In genomic region chr9:106312913-106313312, GRCh38 we compare ENCODE assay signal across 13 cellular contexts.
DNase-seq lines count a peak whose midpoint lies in the region; TF ChIP-seq lines count a peak whose summit lies in the region.
"Had no signal": no experiment of that assay in that cellular context is flagged by ENCODE, and none has a peak within 500 bp of the region (broad histone marks: within the 10 kb centered on the region; RNA-seq: fewer than 3 reads in every experiment).

No MANE protein-coding gene starts in this region.

- DNase-seq in CMK (ENCODE audit: low read depth) (peak; percentile 15), HT1080 (ENCODE audit: low read depth) (peak; percentile 8), MM.1S (peak; percentile 25), immature natural killer cell (peak; percentile 43 to 56 (median 45)), adrenal gland (no peak), activated T-cell treated with anti-CD3 and anti-CD28 coated beads for 4 hours (no peak), H4 (ENCODE audit: low spot score) (no peak)
- DNase-seq: 8988T; AML-193; Calu3; CD4-positive, CD25-positive, alpha-beta regulatory T cell; DMS 273 treated with DMSO at 0.1 percent for 48 hours had no signal

- H3K79me2 ChIP-seq in MM.1S (ENCODE audit: low read length): no peaks in the 10 kb centered on the region

- no peaks in the 10 kb centered on the region for H3K27me3 ChIP-seq in MM.1S (replicated peaks; ENCODE audit: insufficient read depth, low read length)
- no peaks in the 10 kb centered on the region for H3K27me3 ChIP-seq in adrenal gland
- H3K27me3 ChIP-seq: BLaER1 treated with 17β-estradiol and CSF1 and Interleukin-3, amounts not matched to agents 10 nM and 100 nM had no signal

- H3K4me3 ChIP-seq in MM.1S (ENCODE audit: low read length): no peak overlapping the region
- H3K4me3 ChIP-seq in adrenal gland: no peak overlapping the region
- H3K4me3 ChIP-seq: BLaER1 treated with 17β-estradiol and CSF1 and Interleukin-3, amounts not matched to agents 10 nM and 100 nM had no signal

- H3K27ac ChIP-seq in MM.1S (ENCODE audit: low read length) (no peak overlapping the region), adrenal gland (no peak overlapping the region)
- H3K27ac ChIP-seq: BLaER1 treated with 17β-estradiol and CSF1 and Interleukin-3, amounts not matched to agents 10 nM and 100 nM had no signal

- no peaks in the 10 kb centered on the region for H3K27me3 Mint-ChIP-seq in immature natural killer cell (ENCODE audit: low read depth in 3 of 3)
- H3K27me3 Mint-ChIP-seq: CD4-positive, CD25-positive, alpha-beta regulatory T cell had no signal

- WGBS in adrenal gland, 4 donors: 80 to 95% (median 87%) methylated on average over 1 of the region's 1 CpG

- no peaks in the 10 kb centered on the region for H3K36me3 ChIP-seq in MM.1S (replicated peaks; ENCODE audit: insufficient read depth, low read length)
- no peaks in the 10 kb centered on the region for H3K36me3 ChIP-seq in adrenal gland (replicated peaks in 1 of 2)
- H3K36me3 ChIP-seq: BLaER1 treated with 17β-estradiol and CSF1 and Interleukin-3, amounts not matched to agents 10 nM and 100 nM had no signal

- no peaks in the 10 kb centered on the region for H3K9me3 ChIP-seq in MM.1S (replicated peaks; ENCODE audit: insufficient read depth, low read length)
- H3K9me3 ChIP-seq in adrenal gland (replicated peaks in 1 of 3): no peaks in the 10 kb centered on the region

- no peak for TF ChIP-seq POLR2A in adrenal gland (IDR thresholded peaks at IDR 0.05)

- H3K4me3 Mint-ChIP-seq in immature natural killer cell: peak overlapping the region; percentile 77 to 86 (median 82)
- H3K4me3 Mint-ChIP-seq: CD4-positive, CD25-positive, alpha-beta regulatory T cell had no signal

- H3K4me2 ChIP-seq in MM.1S (ENCODE audit: low read depth, low read length): no peak overlapping the region
- H3K4me2 ChIP-seq: BLaER1 treated with 17β-estradiol and CSF1 and Interleukin-3, amounts not matched to agents 10 nM and 100 nM had no signal

- no peak for TF ChIP-seq CTCF in MM.1S (IDR thresholded peaks at IDR 0.05; ENCODE audit: low read length)
- TF ChIP-seq CTCF in adrenal gland (IDR thresholded peaks at IDR 0.05): no peak

- H3K9me3 Mint-ChIP-seq in immature natural killer cell: peaks cover 0 to 8% (median 1%) of the 10 kb centered on the region in 6 donors

- no peak overlapping the region for H3K9ac ChIP-seq in MM.1S (ENCODE audit: low read length)
- H3K9ac ChIP-seq: BLaER1 treated with 17β-estradiol and CSF1 and Interleukin-3, amounts not matched to agents 10 nM and 100 nM had no signal

- H3K9me2 ChIP-seq in MM.1S (replicated peaks; ENCODE audit: insufficient read depth, low read length): no peaks in the 10 kb centered on the region

- H3K36me3 Mint-ChIP-seq in immature natural killer cell: no peaks in the 10 kb centered on the region
- H3K36me3 Mint-ChIP-seq: CD4-positive, CD25-positive, alpha-beta regulatory T cell had no signal

- H3K4me1 ChIP-seq in MM.1S (ENCODE audit: low read length): peaks cover 12% of the 10 kb centered on the region; the same call in 1 of the 2 replicates
- no peaks in the 10 kb centered on the region for H3K4me1 ChIP-seq in adrenal gland (replicated peaks in 1 of 2)

- H4K20me1 ChIP-seq in MM.1S (ENCODE audit: insufficient read depth, low read length): no peaks in the 10 kb centered on the region
- H4K20me1 ChIP-seq: BLaER1 treated with 17β-estradiol and CSF1 and Interleukin-3, amounts not matched to agents 10 nM and 100 nM had no signal

- no peaks in the 10 kb centered on the region for H3F3A ChIP-seq in MM.1S (ENCODE audit: insufficient read depth, low read length)

- H3K27ac Mint-ChIP-seq in immature natural killer cell: peak overlapping the region; percentile 50 to 87 (median 77)
- H3K27ac Mint-ChIP-seq: CD4-positive, CD25-positive, alpha-beta regulatory T cell had no signal

- H2AFZ ChIP-seq in MM.1S (ENCODE audit: low read length): no peak overlapping the region

- H3K4me1 Mint-ChIP-seq in immature natural killer cell: peaks cover 65 to 98% of the 10 kb centered on the region in 2 donors
- H3K4me1 Mint-ChIP-seq: CD4-positive, CD25-positive, alpha-beta regulatory T cell had no signal

- intact Hi-C loops in adrenal gland (cut with DNase I): no loop called here

Comparison
In these comparisons a context has a peak if more than half of its experiments do, and no peak if none do; other contexts are left out.
1. DNase-seq: peak in CMK (single experiment), HT1080 (single experiment), MM.1S (single experiment) and immature natural killer cell (3 of 3); none in adrenal gland (0 of 7), activated T-cell treated with anti-CD3 and anti-CD28 coated beads for 4 hours (single experiment) and H4 (single experiment).